ENCODE assay signal across 3 cellular contexts in the genomic region with DNA sequence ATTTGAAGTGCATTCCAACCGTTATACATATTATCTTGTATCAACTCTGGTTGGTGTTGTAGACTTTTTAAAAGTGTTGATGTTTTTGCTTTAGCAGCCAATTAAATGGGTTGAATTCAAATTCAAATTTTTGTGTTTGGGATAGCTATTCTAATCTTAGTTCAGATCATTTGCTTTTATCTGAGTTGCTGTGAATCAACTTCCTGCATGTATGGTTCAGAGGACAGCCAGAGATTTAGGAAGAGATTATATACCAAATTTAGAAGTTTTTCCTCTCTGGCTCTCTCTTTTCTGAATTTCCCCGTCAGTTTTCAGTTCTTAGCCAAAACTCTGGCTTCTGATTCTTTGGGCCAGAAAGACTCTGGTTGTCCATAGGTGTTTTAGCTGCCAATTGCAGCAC.
TF ChIP-seq lines count a peak whose summit lies in the region.

No MANE protein-coding gene starts in this region.

TF ChIP-seq in GM23338, 12 proteins besides CTCF, POLR2A, EP300 and RAD21 (continued from another document and continues in another):
- TF ChIP-seq, protein P1, sequence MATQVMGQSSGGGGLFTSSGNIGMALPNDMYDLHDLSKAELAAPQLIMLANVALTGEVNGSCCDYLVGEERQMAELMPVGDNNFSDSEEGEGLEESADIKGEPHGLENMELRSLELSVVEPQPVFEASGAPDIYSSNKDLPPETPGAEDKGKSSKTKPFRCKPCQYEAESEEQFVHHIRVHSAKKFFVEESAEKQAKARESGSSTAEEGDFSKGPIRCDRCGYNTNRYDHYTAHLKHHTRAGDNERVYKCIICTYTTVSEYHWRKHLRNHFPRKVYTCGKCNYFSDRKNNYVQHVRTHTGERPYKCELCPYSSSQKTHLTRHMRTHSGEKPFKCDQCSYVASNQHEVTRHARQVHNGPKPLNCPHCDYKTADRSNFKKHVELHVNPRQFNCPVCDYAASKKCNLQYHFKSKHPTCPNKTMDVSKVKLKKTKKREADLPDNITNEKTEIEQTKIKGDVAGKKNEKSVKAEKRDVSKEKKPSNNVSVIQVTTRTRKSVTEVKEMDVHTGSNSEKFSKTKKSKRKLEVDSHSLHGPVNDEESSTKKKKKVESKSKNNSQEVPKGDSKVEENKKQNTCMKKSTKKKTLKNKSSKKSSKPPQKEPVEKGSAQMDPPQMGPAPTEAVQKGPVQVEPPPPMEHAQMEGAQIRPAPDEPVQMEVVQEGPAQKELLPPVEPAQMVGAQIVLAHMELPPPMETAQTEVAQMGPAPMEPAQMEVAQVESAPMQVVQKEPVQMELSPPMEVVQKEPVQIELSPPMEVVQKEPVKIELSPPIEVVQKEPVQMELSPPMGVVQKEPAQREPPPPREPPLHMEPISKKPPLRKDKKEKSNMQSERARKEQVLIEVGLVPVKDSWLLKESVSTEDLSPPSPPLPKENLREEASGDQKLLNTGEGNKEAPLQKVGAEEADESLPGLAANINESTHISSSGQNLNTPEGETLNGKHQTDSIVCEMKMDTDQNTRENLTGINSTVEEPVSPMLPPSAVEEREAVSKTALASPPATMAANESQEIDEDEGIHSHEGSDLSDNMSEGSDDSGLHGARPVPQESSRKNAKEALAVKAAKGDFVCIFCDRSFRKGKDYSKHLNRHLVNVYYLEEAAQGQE (IDR thresholded peaks at IDR 0.05; ENCODE audit: unreplicated experiment), result no peak
- TF ChIP-seq ZNF114 (CRISPR knock-in tag; IDR thresholded peaks at IDR 0.05), result no peak
- no peak for TF ChIP-seq POLR2AphosphoS5 (IDR thresholded peaks at IDR 0.05; ENCODE audit: low read depth)
- TF ChIP-seq NANOG (IDR thresholded peaks at IDR 0.05; ENCODE audit: borderline replicate concordance), result no peak
- TF ChIP-seq, protein P2, sequence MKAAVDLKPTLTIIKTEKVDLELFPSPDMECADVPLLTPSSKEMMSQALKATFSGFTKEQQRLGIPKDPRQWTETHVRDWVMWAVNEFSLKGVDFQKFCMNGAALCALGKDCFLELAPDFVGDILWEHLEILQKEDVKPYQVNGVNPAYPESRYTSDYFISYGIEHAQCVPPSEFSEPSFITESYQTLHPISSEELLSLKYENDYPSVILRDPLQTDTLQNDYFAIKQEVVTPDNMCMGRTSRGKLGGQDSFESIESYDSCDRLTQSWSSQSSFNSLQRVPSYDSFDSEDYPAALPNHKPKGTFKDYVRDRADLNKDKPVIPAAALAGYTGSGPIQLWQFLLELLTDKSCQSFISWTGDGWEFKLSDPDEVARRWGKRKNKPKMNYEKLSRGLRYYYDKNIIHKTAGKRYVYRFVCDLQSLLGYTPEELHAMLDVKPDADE (IDR thresholded peaks at IDR 0.05), result no peak

TF ChIP-seq in H1, 55 proteins besides CTCF, POLR2A, EP300 and RAD21 (continued from another document and continues in another):
- TF ChIP-seq, protein P3, sequence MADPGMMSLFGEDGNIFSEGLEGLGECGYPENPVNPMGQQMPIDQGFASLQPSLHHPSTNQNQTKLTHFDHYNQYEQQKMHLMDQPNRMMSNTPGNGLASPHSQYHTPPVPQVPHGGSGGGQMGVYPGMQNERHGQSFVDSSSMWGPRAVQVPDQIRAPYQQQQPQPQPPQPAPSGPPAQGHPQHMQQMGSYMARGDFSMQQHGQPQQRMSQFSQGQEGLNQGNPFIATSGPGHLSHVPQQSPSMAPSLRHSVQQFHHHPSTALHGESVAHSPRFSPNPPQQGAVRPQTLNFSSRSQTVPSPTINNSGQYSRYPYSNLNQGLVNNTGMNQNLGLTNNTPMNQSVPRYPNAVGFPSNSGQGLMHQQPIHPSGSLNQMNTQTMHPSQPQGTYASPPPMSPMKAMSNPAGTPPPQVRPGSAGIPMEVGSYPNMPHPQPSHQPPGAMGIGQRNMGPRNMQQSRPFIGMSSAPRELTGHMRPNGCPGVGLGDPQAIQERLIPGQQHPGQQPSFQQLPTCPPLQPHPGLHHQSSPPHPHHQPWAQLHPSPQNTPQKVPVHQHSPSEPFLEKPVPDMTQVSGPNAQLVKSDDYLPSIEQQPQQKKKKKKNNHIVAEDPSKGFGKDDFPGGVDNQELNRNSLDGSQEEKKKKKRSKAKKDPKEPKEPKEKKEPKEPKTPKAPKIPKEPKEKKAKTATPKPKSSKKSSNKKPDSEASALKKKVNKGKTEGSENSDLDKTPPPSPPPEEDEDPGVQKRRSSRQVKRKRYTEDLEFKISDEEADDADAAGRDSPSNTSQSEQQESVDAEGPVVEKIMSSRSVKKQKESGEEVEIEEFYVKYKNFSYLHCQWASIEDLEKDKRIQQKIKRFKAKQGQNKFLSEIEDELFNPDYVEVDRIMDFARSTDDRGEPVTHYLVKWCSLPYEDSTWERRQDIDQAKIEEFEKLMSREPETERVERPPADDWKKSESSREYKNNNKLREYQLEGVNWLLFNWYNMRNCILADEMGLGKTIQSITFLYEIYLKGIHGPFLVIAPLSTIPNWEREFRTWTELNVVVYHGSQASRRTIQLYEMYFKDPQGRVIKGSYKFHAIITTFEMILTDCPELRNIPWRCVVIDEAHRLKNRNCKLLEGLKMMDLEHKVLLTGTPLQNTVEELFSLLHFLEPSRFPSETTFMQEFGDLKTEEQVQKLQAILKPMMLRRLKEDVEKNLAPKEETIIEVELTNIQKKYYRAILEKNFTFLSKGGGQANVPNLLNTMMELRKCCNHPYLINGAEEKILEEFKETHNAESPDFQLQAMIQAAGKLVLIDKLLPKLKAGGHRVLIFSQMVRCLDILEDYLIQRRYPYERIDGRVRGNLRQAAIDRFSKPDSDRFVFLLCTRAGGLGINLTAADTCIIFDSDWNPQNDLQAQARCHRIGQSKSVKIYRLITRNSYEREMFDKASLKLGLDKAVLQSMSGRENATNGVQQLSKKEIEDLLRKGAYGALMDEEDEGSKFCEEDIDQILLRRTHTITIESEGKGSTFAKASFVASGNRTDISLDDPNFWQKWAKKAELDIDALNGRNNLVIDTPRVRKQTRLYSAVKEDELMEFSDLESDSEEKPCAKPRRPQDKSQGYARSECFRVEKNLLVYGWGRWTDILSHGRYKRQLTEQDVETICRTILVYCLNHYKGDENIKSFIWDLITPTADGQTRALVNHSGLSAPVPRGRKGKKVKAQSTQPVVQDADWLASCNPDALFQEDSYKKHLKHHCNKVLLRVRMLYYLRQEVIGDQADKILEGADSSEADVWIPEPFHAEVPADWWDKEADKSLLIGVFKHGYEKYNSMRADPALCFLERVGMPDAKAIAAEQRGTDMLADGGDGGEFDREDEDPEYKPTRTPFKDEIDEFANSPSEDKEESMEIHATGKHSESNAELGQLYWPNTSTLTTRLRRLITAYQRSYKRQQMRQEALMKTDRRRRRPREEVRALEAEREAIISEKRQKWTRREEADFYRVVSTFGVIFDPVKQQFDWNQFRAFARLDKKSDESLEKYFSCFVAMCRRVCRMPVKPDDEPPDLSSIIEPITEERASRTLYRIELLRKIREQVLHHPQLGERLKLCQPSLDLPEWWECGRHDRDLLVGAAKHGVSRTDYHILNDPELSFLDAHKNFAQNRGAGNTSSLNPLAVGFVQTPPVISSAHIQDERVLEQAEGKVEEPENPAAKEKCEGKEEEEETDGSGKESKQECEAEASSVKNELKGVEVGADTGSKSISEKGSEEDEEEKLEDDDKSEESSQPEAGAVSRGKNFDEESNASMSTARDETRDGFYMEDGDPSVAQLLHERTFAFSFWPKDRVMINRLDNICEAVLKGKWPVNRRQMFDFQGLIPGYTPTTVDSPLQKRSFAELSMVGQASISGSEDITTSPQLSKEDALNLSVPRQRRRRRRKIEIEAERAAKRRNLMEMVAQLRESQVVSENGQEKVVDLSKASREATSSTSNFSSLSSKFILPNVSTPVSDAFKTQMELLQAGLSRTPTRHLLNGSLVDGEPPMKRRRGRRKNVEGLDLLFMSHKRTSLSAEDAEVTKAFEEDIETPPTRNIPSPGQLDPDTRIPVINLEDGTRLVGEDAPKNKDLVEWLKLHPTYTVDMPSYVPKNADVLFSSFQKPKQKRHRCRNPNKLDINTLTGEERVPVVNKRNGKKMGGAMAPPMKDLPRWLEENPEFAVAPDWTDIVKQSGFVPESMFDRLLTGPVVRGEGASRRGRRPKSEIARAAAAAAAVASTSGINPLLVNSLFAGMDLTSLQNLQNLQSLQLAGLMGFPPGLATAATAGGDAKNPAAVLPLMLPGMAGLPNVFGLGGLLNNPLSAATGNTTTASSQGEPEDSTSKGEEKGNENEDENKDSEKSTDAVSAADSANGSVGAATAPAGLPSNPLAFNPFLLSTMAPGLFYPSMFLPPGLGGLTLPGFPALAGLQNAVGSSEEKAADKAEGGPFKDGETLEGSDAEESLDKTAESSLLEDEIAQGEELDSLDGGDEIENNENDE (IDR thresholded peaks at IDR 0.05; ENCODE audit: insufficient replicate concordance, low read length), result no peak
- TF ChIP-seq, protein P4, sequence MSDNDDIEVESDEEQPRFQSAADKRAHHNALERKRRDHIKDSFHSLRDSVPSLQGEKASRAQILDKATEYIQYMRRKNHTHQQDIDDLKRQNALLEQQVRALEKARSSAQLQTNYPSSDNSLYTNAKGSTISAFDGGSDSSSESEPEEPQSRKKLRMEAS (IDR thresholded peaks at IDR 0.05), result no peak
- TF ChIP-seq GTF2F1 (IDR thresholded peaks at IDR 0.05; ENCODE audit: borderline replicate concordance, low read depth, low read length), result no peak
- TF ChIP-seq CHD1 (IDR thresholded peaks at IDR 0.05; ENCODE audit: low read depth, low read length), result no peak
- no peak for TF ChIP-seq KDM4A (IDR thresholded peaks at IDR 0.05; ENCODE audit: low read depth, low read length, severe bottlenecking)
- TF ChIP-seq CBX5 (IDR thresholded peaks at IDR 0.05; ENCODE audit: low read depth, low read length), result no peak
- no peak for TF ChIP-seq RNF2 (IDR thresholded peaks at IDR 0.05; ENCODE audit: borderline replicate concordance, low read depth, low read length, missing control alignments, poor library complexity, severe bottlenecking)

TF ChIP-seq in SK-N-SH treated with all-trans-retinoic acid at 6 μM for 48 hours, 23 proteins besides CTCF, POLR2A, EP300 and RAD21 (continued from another document):
- TF ChIP-seq, protein P5, sequence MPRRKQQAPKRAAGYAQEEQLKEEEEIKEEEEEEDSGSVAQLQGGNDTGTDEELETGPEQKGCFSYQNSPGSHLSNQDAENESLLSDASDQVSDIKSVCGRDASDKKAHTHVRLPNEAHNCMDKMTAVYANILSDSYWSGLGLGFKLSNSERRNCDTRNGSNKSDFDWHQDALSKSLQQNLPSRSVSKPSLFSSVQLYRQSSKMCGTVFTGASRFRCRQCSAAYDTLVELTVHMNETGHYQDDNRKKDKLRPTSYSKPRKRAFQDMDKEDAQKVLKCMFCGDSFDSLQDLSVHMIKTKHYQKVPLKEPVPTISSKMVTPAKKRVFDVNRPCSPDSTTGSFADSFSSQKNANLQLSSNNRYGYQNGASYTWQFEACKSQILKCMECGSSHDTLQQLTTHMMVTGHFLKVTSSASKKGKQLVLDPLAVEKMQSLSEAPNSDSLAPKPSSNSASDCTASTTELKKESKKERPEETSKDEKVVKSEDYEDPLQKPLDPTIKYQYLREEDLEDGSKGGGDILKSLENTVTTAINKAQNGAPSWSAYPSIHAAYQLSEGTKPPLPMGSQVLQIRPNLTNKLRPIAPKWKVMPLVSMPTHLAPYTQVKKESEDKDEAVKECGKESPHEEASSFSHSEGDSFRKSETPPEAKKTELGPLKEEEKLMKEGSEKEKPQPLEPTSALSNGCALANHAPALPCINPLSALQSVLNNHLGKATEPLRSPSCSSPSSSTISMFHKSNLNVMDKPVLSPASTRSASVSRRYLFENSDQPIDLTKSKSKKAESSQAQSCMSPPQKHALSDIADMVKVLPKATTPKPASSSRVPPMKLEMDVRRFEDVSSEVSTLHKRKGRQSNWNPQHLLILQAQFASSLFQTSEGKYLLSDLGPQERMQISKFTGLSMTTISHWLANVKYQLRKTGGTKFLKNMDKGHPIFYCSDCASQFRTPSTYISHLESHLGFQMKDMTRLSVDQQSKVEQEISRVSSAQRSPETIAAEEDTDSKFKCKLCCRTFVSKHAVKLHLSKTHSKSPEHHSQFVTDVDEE (CRISPR knock-in tag; IDR thresholded peaks at IDR 0.05), result no peak
- no peak for TF ChIP-seq ZFP3 (CRISPR knock-in tag; IDR thresholded peaks at IDR 0.05)
- TF ChIP-seq, protein P6, sequence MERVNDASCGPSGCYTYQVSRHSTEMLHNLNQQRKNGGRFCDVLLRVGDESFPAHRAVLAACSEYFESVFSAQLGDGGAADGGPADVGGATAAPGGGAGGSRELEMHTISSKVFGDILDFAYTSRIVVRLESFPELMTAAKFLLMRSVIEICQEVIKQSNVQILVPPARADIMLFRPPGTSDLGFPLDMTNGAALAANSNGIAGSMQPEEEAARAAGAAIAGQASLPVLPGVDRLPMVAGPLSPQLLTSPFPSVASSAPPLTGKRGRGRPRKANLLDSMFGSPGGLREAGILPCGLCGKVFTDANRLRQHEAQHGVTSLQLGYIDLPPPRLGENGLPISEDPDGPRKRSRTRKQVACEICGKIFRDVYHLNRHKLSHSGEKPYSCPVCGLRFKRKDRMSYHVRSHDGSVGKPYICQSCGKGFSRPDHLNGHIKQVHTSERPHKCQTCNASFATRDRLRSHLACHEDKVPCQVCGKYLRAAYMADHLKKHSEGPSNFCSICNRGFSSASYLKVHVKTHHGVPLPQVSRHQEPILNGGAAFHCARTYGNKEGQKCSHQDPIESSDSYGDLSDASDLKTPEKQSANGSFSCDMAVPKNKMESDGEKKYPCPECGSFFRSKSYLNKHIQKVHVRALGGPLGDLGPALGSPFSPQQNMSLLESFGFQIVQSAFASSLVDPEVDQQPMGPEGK (CRISPR knock-in tag; IDR thresholded peaks at IDR 0.05; ENCODE audit: borderline replicate concordance), result no peak
- TF ChIP-seq, protein P7, sequence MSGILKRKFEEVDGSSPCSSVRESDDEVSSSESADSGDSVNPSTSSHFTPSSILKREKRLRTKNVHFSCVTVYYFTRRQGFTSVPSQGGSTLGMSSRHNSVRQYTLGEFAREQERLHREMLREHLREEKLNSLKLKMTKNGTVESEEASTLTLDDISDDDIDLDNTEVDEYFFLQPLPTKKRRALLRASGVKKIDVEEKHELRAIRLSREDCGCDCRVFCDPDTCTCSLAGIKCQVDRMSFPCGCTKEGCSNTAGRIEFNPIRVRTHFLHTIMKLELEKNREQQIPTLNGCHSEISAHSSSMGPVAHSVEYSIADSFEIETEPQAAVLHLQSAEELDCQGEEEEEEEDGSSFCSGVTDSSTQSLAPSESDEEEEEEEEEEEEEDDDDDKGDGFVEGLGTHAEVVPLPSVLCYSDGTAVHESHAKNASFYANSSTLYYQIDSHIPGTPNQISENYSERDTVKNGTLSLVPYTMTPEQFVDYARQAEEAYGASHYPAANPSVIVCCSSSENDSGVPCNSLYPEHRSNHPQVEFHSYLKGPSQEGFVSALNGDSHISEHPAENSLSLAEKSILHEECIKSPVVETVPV (CRISPR knock-in tag; IDR thresholded peaks at IDR 0.05), result no peak
- TF ChIP-seq TOX (CRISPR knock-in tag; IDR thresholded peaks at IDR 0.05; ENCODE audit: borderline replicate concordance), result no peak
- TF ChIP-seq SNAI2 (CRISPR knock-in tag; IDR thresholded peaks at IDR 0.05), result no peak
- TF ChIP-seq BACH2 (CRISPR knock-in tag; IDR thresholded peaks at IDR 0.05; ENCODE audit: borderline replicate concordance), result no peak
